In the genomic region with DNA sequence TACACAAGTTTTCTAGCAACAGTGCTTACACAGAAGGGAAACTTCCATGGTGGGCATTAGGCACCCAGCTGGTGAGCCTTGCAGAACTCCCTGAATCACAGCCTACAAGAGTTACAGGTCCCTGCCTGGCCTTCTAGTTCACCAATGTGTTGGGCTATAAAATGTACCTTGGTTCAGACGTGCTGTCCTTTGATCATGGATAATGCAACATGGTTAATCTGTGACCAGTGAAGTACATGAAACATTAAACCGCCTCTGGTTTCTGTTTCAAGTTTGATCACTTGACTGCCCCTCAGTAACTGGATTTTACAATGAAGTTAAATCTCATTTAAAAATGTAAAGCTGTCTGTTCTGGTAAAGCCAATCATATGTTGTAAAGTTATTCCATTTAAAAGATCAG, we compare ENCODE assay signal across 21 cellular contexts. TPM values are rescaled to one million over a fixed set of nuclear protein-coding genes. Genes with fewer than 3 reads are reported as not detected.
DNase-seq lines count a peak whose midpoint lies in the region; ATAC-seq, FAIRE-seq and TF ChIP-seq lines count a peak whose summit lies in the region.
"Had no signal": no experiment of that assay in that cellular context is flagged by ENCODE, and none has a peak within 500 bp of the region (broad histone marks: within the 10 kb centered on the region; RNA-seq: fewer than 3 reads in every experiment).

No MANE protein-coding gene starts in this region.

- ATAC-seq in GM18498 (IDR thresholded peaks at IDR 0.05; ENCODE audit: unreplicated experiment) = peak; percentile 71
- peak; percentile 97 for ATAC-seq in HG03354 (IDR thresholded peaks at IDR 0.05; ENCODE audit: poor library complexity, severe bottlenecking, unreplicated experiment)
- ATAC-seq in esophagus mucosa = no peak
- ATAC-seq: activated naive CD8-positive, alpha-beta T cell treated with anti-CD3 and anti-CD28 coated beads, Interleukin-2, amount 50 U/mL, for 24 hours; gastrocnemius medialis; HCT116; Right ventricle myocardium inferior had no signal

- peak; percentile 38 for FAIRE-seq in islet of Langerhans (lab: Jason Lieb, UNC)

- no peak for TF ChIP-seq CTCF in GM20000 (IDR thresholded peaks at IDR 0.05; ENCODE audit: extremely low read depth, missing control alignments)

- DNase-seq in GM20000 (ENCODE audit: low spot score) (peak; percentile 15), C1 segment of cervical spinal cord (lab: John Stamatoyannopoulos, UW) (no peak), OCI-M1 (lab: John Stamatoyannopoulos, UW) (no peak), putamen (ENCODE audit: low spot score) (no peak)
- DNase-seq: activated CD4-positive, alpha-beta T cell treated with anti-CD3 and anti-CD28 coated beads, Interleukin-2, amount 10 ng/mL, durations not matched to agents 24 days and 14 days; activated naive CD8-positive, alpha-beta T cell treated with anti-CD3 and anti-CD28 coated beads, Interleukin-2, amount 50 U/mL, for 24 hours; activated T-cell treated with anti-CD3 and anti-CD28 coated beads, Interleukin-2, amount 50 U/mL, for 24 hours; caudate nucleus; gastrocnemius medialis; GDM1; midbrain; NCI-H1048; NCI-H2107; stimulated activated CD4-positive, alpha-beta T cell treated with anti-CD3 and anti-CD28 coated beads, Interleukin-4, amount 100 ng/mL, for 24 hours; thyroid gland had no signal

RNA-seq across cellular contexts. Expression of a gene that starts 51.8 kb away (rescaled TPM):
- 4.6 TPM for total RNA-seq in esophagus mucosa
